ENCODE assay signal across 1 cellular context in the genomic region with DNA sequence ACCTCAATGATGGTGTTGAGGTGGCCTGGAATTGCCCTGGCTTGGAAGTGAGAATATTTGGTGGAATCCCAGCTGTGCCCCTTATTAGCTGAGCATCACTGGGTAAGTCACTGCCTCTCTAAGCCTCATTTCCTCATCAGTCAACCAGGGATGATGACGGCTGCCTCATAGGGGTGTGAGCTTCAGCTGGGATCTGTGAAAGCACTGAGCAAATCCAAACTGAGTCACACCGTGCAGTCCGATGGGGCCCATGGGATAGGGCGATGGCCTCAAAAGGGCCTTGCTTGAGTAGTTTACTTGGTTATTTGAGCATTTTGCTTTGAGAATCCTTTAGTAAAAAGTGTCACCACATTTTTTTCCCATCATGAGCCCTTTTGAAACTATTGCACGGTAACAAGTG.
A peak's percentile ranks its signal among the peaks of the same experiment; 100 is the strongest.
TF ChIP-seq lines count a peak whose summit lies in the region.

No MANE protein-coding gene starts in this region.

TF ChIP-seq in liver, 16 proteins besides CTCF, POLR2A, EP300 and RAD21 (continued from another document):
- TF ChIP-seq, protein P1, sequence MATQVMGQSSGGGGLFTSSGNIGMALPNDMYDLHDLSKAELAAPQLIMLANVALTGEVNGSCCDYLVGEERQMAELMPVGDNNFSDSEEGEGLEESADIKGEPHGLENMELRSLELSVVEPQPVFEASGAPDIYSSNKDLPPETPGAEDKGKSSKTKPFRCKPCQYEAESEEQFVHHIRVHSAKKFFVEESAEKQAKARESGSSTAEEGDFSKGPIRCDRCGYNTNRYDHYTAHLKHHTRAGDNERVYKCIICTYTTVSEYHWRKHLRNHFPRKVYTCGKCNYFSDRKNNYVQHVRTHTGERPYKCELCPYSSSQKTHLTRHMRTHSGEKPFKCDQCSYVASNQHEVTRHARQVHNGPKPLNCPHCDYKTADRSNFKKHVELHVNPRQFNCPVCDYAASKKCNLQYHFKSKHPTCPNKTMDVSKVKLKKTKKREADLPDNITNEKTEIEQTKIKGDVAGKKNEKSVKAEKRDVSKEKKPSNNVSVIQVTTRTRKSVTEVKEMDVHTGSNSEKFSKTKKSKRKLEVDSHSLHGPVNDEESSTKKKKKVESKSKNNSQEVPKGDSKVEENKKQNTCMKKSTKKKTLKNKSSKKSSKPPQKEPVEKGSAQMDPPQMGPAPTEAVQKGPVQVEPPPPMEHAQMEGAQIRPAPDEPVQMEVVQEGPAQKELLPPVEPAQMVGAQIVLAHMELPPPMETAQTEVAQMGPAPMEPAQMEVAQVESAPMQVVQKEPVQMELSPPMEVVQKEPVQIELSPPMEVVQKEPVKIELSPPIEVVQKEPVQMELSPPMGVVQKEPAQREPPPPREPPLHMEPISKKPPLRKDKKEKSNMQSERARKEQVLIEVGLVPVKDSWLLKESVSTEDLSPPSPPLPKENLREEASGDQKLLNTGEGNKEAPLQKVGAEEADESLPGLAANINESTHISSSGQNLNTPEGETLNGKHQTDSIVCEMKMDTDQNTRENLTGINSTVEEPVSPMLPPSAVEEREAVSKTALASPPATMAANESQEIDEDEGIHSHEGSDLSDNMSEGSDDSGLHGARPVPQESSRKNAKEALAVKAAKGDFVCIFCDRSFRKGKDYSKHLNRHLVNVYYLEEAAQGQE (IDR thresholded peaks at IDR 0.05): peak; percentile 11
- no peak for TF ChIP-seq HNF4G (IDR thresholded peaks at IDR 0.05)
- TF ChIP-seq GABPA (IDR thresholded peaks at IDR 0.05 in 1 of 2, conservative IDR thresholded peaks at IDR 0.05 in 1 of 2): no peak
- TF ChIP-seq RXRA (IDR thresholded peaks at IDR 0.05): no peak
- TF ChIP-seq HNF4A (conservative IDR thresholded peaks at IDR 0.05): no peak
